ENCODE assay signal across 20 cellular contexts in genomic region chr3:152313430-152313829, GRCh38. TPM values are rescaled to one million over a fixed set of nuclear protein-coding genes. Genes with fewer than 3 reads are reported as not detected.
DNase-seq lines count a peak whose midpoint lies in the region; ATAC-seq, FAIRE-seq and TF ChIP-seq lines count a peak whose summit lies in the region.
"Had no signal": no experiment of that assay in that cellular context is flagged by ENCODE, and none has a peak within 500 bp of the region (broad histone marks: within the 10 kb centered on the region; RNA-seq: fewer than 3 reads in every experiment).

No MANE protein-coding gene starts in this region.

- H3K9ac ChIP-seq in K562 (ENCODE audit: insufficient read depth in 1 of 2, low read depth in 2 of 2, low read length in 2 of 2): no peak overlapping the region

- in situ Hi-C loops in K562 (cut with MboI): no loop called here

- intact Hi-C loops in CD4-positive, alpha-beta memory T cell (cut with micrococcal nuclease): no loop called here
- intact Hi-C loops in K562 (cut with micrococcal nuclease): loop anchor here (10.0 kb wide), 1 partner anchor 131 kb away; no protein-coding TSS in a partner anchor
- intact Hi-C loops in pancreas (cut with DNase I): no loop called here

- peaks cover 0 to 1% of the 10 kb centered on the region in 2 donors for H3K27me3 Mint-ChIP-seq in CD4-positive, alpha-beta memory T cell

- FAIRE-seq in H54 (lab: Jason Lieb, UNC) (peak; percentile 30), K562 (lab: Jason Lieb, UNC) (no peak), pancreas (lab: Jason Lieb, UNC) (peak; percentile 5)
- FAIRE-seq: keratinocyte had no signal

- H4K20me1 ChIP-seq in K562 (replicated peaks; ENCODE audit: control insufficient read depth, insufficient read depth, low read length) (peaks cover 5% of the 10 kb centered on the region), hepatocyte (ENCODE audit: insufficient read depth, poor library complexity, severe bottlenecking) (no peaks in the 10 kb centered on the region)

- TF ChIP-seq CTCF in K562 (IDR thresholded peaks at IDR 0.05 in 2 of 3, conservative IDR thresholded peaks at IDR 0.05 in 1 of 3; ENCODE audit: insufficient read depth in 2 of 3, low read depth in 1 of 3, low read length in 3 of 3): no peak
- no peak for TF ChIP-seq CTCF in pancreas (IDR thresholded peaks at IDR 0.05)
- no peak for TF ChIP-seq CTCF in hepatocyte (IDR thresholded peaks at IDR 0.05; ENCODE audit: poor library complexity)

- 7% methylated on average over 2 of the region's 2 CpGs for WGBS in K562 (ENCODE audit: insufficient coverage, low coverage, missing lambda C conversion rate)
- 40 to 51% methylated on average over 2 of the region's 2 CpGs for WGBS in pancreas, 2 donors
- WGBS in hepatocyte (ENCODE audit: low lambda C conversion rate, missing lambda C conversion rate): 30% methylated on average over 2 of the region's 2 CpGs

- no peak overlapping the region for H3K4me3 ChIP-seq in CD4-positive, alpha-beta memory T cell (ENCODE audit: low read length in 2 of 2)
- no peak overlapping the region for H3K4me3 ChIP-seq in K562
- H3K4me3 ChIP-seq in pancreas: no peak overlapping the region
- no peak overlapping the region for H3K4me3 ChIP-seq in hepatocyte
- H3K4me3 ChIP-seq: smooth muscle cell had no signal

- peak; percentile 14 for ATAC-seq in K562
- no peak for ATAC-seq in pancreas

- peaks cover 25 to 63% of the 10 kb centered on the region in 2 donors for H3K36me3 Mint-ChIP-seq in CD4-positive, alpha-beta memory T cell

- no TSS peak for BruUV-seq in K562 (replicated peaks; lab: Mats Ljungman, UMichigan)

- no peak for TF ChIP-seq RAD21 in K562 (CRISPR knock-in tag; conservative IDR thresholded peaks at IDR 0.05 in 1 of 2, IDR thresholded peaks at IDR 0.05 in 1 of 2)

- H3K4me2 ChIP-seq in K562 (ENCODE audit: insufficient read depth, low read length): no peak overlapping the region
- no peak overlapping the region for H3K4me2 ChIP-seq in hepatocyte
- H3K4me2 ChIP-seq: smooth muscle cell had no signal

- no peak overlapping the region for H2AFZ ChIP-seq in K562 (ENCODE audit: low read depth, low read length)
- no peak overlapping the region for H2AFZ ChIP-seq in hepatocyte

- H3K9me3 ChIP-seq in CD4-positive, alpha-beta memory T cell (ENCODE audit: control insufficient read depth in 1 of 2, low read length in 2 of 2): no peaks in the 10 kb centered on the region
- peaks cover 2% of the 10 kb centered on the region; the same call in 1 of the 2 replicates for H3K9me3 ChIP-seq in K562 (replicated peaks; ENCODE audit: control insufficient read depth, insufficient read depth, low read depth, low read length)
- no peaks in the 10 kb centered on the region for H3K9me3 ChIP-seq in pancreas
- H3K9me3 ChIP-seq in hepatocyte (ENCODE audit: low read depth): no peaks in the 10 kb centered on the region

- no peak for TF ChIP-seq POLR2A in H54 (IDR thresholded peaks at IDR 0.05; ENCODE audit: low read depth, low read length)
- TF ChIP-seq POLR2A in K562 (conservative IDR thresholded peaks at IDR 0.05): no peak

- H3K27ac Mint-ChIP-seq in CD4-positive, alpha-beta memory T cell: peak overlapping the region in 6 of 7 donors; percentile 13 to 93 (median 50)

- H3K9me1 ChIP-seq in K562 (ENCODE audit: control insufficient read depth, insufficient read depth, low read length): no peaks in the 10 kb centered on the region

- POLR2A ChIA-PET in CD4-positive, alpha-beta memory T cell (lab: Charles Lee; ENCODE audit: partially characterized antibody): interaction anchor here (0.6 to 1.6 kb wide), 3 partner anchors 11 to 95 kb away, joined by 3 to 4 read pairs (median 3); no protein-coding TSS in a partner anchor
- POLR2A ChIA-PET in K562 (lab: Yijun Ruan, JAX): interaction anchor here (0.6 to 1.4 kb wide), 3 partner anchors 10 to 32 kb away, joined by 3 to 4 read pairs (median 4); no protein-coding TSS in a partner anchor

- peaks cover 98% of the 10 kb centered on the region for H3K79me2 ChIP-seq in K562 (ENCODE audit: control insufficient read depth, insufficient read depth, low read length)
- peaks cover 90% of the 10 kb centered on the region for H3K79me2 ChIP-seq in hepatocyte

- no peaks in the 10 kb centered on the region for H3K9me3 Mint-ChIP-seq in CD4-positive, alpha-beta memory T cell

- no peaks in the 10 kb centered on the region for H3K27me3 ChIP-seq in CD4-positive, alpha-beta memory T cell (ENCODE audit: insufficient read depth, low read length)
- H3K27me3 ChIP-seq in K562 (ENCODE audit: control insufficient read depth in 2 of 2, insufficient read depth in 2 of 2, low read length in 2 of 2) (no peaks in the 10 kb centered on the region), pancreas (no peaks in the 10 kb centered on the region), hepatocyte (no peaks in the 10 kb centered on the region)

- H3K4me1 ChIP-seq in CD4-positive, alpha-beta memory T cell (ENCODE audit: insufficient read depth, low read length): peaks cover 88% of the 10 kb centered on the region
- H3K4me1 ChIP-seq in K562 (replicated peaks in 1 of 2; ENCODE audit: control insufficient read depth in 2 of 2, insufficient read depth in 2 of 2, low read length in 2 of 2) (peaks cover 0 to 24% of the 10 kb centered on the region in 2 experiments; a peak in 2 of 5 replicates), pancreas (peaks cover 0 to 36% (median 31%) of the 10 kb centered on the region in 3 donors), hepatocyte (ENCODE audit: insufficient read depth) (peaks cover 19% of the 10 kb centered on the region)

- CTCF ChIA-PET in CD4-positive, alpha-beta memory T cell (lab: Charles Lee; ENCODE audit: partially characterized antibody): no interaction called here
- CTCF ChIA-PET in K562 (lab: Yijun Ruan, JAX; ENCODE audit: low intra/inter-chr PET ratio): no interaction called here

- H3K27ac ChIP-seq in CD4-positive, alpha-beta memory T cell (ENCODE audit: low read depth, low read length): no peak overlapping the region
- H3K27ac ChIP-seq in K562 (ENCODE audit: extremely low read depth, low read depth, low read length) (peak overlapping the region; percentile 45; the same call in 1 of the 3 replicates), pancreas (no peak overlapping the region), hepatocyte (no peak overlapping the region)

- peaks cover 56 to 84% (median 66%) of the 10 kb centered on the region in 4 donors for H3K4me1 Mint-ChIP-seq in CD4-positive, alpha-beta memory T cell

- peak overlapping the region in 4 of 8 donors; percentile 9 to 70 (median 58) for H3K4me3 Mint-ChIP-seq in CD4-positive, alpha-beta memory T cell

- peaks cover 5% of the 10 kb centered on the region for H3K36me3 ChIP-seq in CD4-positive, alpha-beta memory T cell (ENCODE audit: insufficient read depth, low read length)
- peaks cover 78% of the 10 kb centered on the region for H3K36me3 ChIP-seq in K562 (ENCODE audit: control insufficient read depth, insufficient read depth, low read length)
- H3K36me3 ChIP-seq in pancreas: no peaks in the 10 kb centered on the region
- H3K36me3 ChIP-seq in hepatocyte (replicated peaks; ENCODE audit: insufficient read depth, low read depth): no peaks in the 10 kb centered on the region

- H3K9me2 ChIP-seq in hepatocyte (replicated peaks; ENCODE audit: insufficient read depth): no peaks in the 10 kb centered on the region

- no peak for DNase-seq in CD4-positive, alpha-beta memory T cell
- DNase-seq in H54 (ENCODE audit: insufficient read length, low spot score) (no peak), K562 (ENCODE audit: extremely low read depth in 1 of 4, low spot score in 3 of 4) (no peak), pancreas (no peak), NOMO-1 (lab: John Stamatoyannopoulos, UW; ENCODE audit: unreplicated experiment in 2 of 2) (no peak), nucleus accumbens (lab: John Stamatoyannopoulos, UW) (no peak), hepatocyte (ENCODE audit: low spot score) (no peak), NCI-H2171 treated with DMSO at 0.1 percent for 48 hours (lab: John Stamatoyannopoulos, UW) (no peak)
- DNase-seq: central memory CD4-positive, alpha-beta T cell; foreskin melanocyte; HCEC 1CT; hypothalamus; NCI-H1105 treated with DMSO at 0.1 percent for 48 hours; NCI-H2081 treated with DMSO at 0.1 percent for 48 hours; NCI-H446 treated with DMSO at 0.1 percent for 48 hours; NK-92 treated with Interleukin-12 subunit alpha and Interleukin-12 subunit beta, amount 100 ng/mL, for 24 hours; stimulated activated CD4-positive, alpha-beta T cell treated with anti-CD3 and anti-CD28 coated beads, Interleukin-4, amount 100 ng/mL, for 1 hour; T-helper 9 cell had no signal

- no peak for TF ChIP-seq EP300 in K562 (IDR thresholded peaks at IDR 0.05; ENCODE audit: low read length)

TF ChIP-seq in K562, 482 proteins besides CTCF, POLR2A, EP300 and RAD21 (continues in another document):
- TF ChIP-seq GABPB1 (CRISPR knock-in tag; IDR thresholded peaks at IDR 0.05) (no peak), EGR1 (conservative IDR thresholded peaks at IDR 0.05) (no peak)

RNA-seq across cellular contexts. Expression of gene MBNL1, which starts 44.7 kb away (rescaled TPM):
- total RNA-seq in CD4-positive, alpha-beta memory T cell: 100 to 1,000 TPM; 420 to 430 TPM
- polyA plus RNA-seq in CD4-positive, alpha-beta memory T cell: 100 to 1,000 TPM; 289 to 302 TPM
- total RNA-seq in K562 (2011; cell fraction: chromatin; rRNA removed; ENCODE audit: low replicate concordance): 337 and 524 TPM in 2 replicates
- 154 and 188 TPM in 2 replicates for total RNA-seq in K562 (2011; cell fraction: nucleolus; rRNA removed)
- 277 and 417 TPM in 2 replicates for total RNA-seq in K562 (2011; cell fraction: nucleoplasm; rRNA removed)
- 240 and 243 TPM in 2 replicates for total RNA-seq in K562 (2014; rRNA removed)
- total RNA-seq in K562 (2014; rRNA removed; fragmentation: Illumina TruSeq; extraction: Trizol): 220 and 241 TPM in 2 replicates
- total RNA-seq in K562 (2015; rRNA removed; fragmentation: Illumina TruSeq; extraction: Trizol): 220 and 243 TPM in 2 replicates
- total RNA-seq in K562 (2021): 217 and 231 TPM in 2 replicates
- 116 and 133 TPM in 2 replicates for polyA plus RNA-seq in K562 (2011; rRNA removed)
- 101 and 150 TPM in 2 replicates for polyA plus RNA-seq in K562 (2011; cell fraction: cytosol; rRNA removed)
- 108 and 135 TPM in 2 replicates for polyA plus RNA-seq in K562 (2011; cell fraction: nucleus; rRNA removed)
- polyA plus RNA-seq in K562 (2012): 74.4 and 91.9 TPM in 2 replicates
- polyA plus RNA-seq in K562 (2014; fragmentation: Illumina TruSeq; extraction: Trizol): 202 and 221 TPM in 2 replicates
- 10 to 100 TPM; 70.3 to 87.3 TPM for polyA plus RNA-seq in K562 (2014; fragmentation: Nextera tagmentation; extraction: Ambion mirVana)
- polyA plus RNA-seq in K562 (2014; rRNA removed): 104 and 107 TPM in 2 replicates
- polyA minus RNA-seq in K562 (2011; rRNA and poly(A)+ RNA removed): 431 and 448 TPM in 2 replicates
- polyA minus RNA-seq in K562 (2011; cell fraction: cytosol; rRNA and poly(A)+ RNA removed): 216 and 268 TPM in 2 replicates
- polyA minus RNA-seq in K562 (2011; cell fraction: nucleus; rRNA and poly(A)+ RNA removed): 326 and 485 TPM in 2 replicates
- total RNA-seq in pancreas: 10 to 100 TPM; 30.5 to 73.2 (median 49.2) TPM
- polyA plus RNA-seq in pancreas: 10 to 100 TPM; 15.2 to 22.2 TPM
- 98.5 and 104 TPM in 2 replicates for total RNA-seq in hepatocyte
- 20.5 and 27.9 TPM in 2 replicates for polyA plus RNA-seq in hepatocyte
